ENCODE assay signal across 17 cellular contexts in genomic region chr14:67447033-67447381, GRCh38. TPM values are rescaled to one million over a fixed set of nuclear protein-coding genes. Genes with fewer than 3 reads are reported as not detected.
A peak's percentile ranks its signal among the peaks of the same experiment; 100 is the strongest.
DNase-seq lines count a peak whose midpoint lies in the region; ATAC-seq, FAIRE-seq and TF ChIP-seq lines count a peak whose summit lies in the region.
"Had no signal": no experiment of that assay in that cellular context is flagged by ENCODE, and none has a peak within 500 bp of the region (broad histone marks: within the 10 kb centered on the region; RNA-seq: fewer than 3 reads in every experiment).

No MANE protein-coding gene starts in this region.

- H3K27ac ChIP-seq in endodermal cell (ENCODE audit: low read depth, low read length) (no peak overlapping the region), keratinocyte (ENCODE audit: control insufficient read depth, insufficient read depth, low read length) (no peak overlapping the region)
- H3K27ac ChIP-seq: RWPE1 had no signal

- H3K4me3 ChIP-seq in endodermal cell (ENCODE audit: low read length): peak overlapping the region; percentile 40
- H3K4me3 ChIP-seq in keratinocyte (ENCODE audit: control insufficient read depth in 2 of 3, extremely low read depth in 1 of 3, insufficient read depth in 2 of 3, low read depth in 1 of 3, low read length in 3 of 3): no peak overlapping the region
- H3K4me3 ChIP-seq: MG63 had no signal

- H3K4me1 Mint-ChIP-seq in endodermal cell: peaks cover 52% of the 10 kb centered on the region

- H3K27me3 ChIP-seq in endodermal cell (ENCODE audit: control insufficient read depth, insufficient read depth, low read length, poor library complexity, severe bottlenecking) (no peaks in the 10 kb centered on the region), keratinocyte (ENCODE audit: control insufficient read depth, extremely low read depth, insufficient read depth, low read length) (no peaks in the 10 kb centered on the region)
- H3K27me3 ChIP-seq: MG63 had no signal

- H3K4me1 ChIP-seq in endodermal cell (ENCODE audit: control insufficient read depth, insufficient read depth, low read length) (peaks cover 17% of the 10 kb centered on the region), keratinocyte (ENCODE audit: control insufficient read depth, extremely low read depth, insufficient read depth, low read length) (peaks cover 48% of the 10 kb centered on the region)

- no peaks in the 10 kb centered on the region for H3K9me1 ChIP-seq in keratinocyte (ENCODE audit: control insufficient read depth, extremely low read depth, insufficient read depth, low read length)

- no peak overlapping the region for H3K4me2 ChIP-seq in keratinocyte (ENCODE audit: control insufficient read depth, extremely low read depth, insufficient read depth, low read depth, low read length)

- H3K4me3 Mint-ChIP-seq in endodermal cell: peak overlapping the region; percentile 7

- H3K27me3 Mint-ChIP-seq in endodermal cell (ENCODE audit: insufficient read depth): no peaks in the 10 kb centered on the region

- no peaks in the 10 kb centered on the region for H4K20me1 ChIP-seq in keratinocyte (ENCODE audit: control insufficient read depth, extremely low read depth, insufficient read depth, low read length)

- H3K79me2 ChIP-seq in keratinocyte (ENCODE audit: control insufficient read depth, insufficient read depth, low read length): no peaks in the 10 kb centered on the region

- DNase-seq in Right ventricle myocardium inferior (ENCODE audit: missing footprints): no peak
- no peak for DNase-seq in cardiac septum (ENCODE audit: low spot score)
- DNase-seq in endodermal cell: no peak
- DNase-seq in keratinocyte (ENCODE audit: low read depth, low spot score): no peak
- DNase-seq in C1 segment of cervical spinal cord (lab: John Stamatoyannopoulos, UW): no peak
- no peak for DNase-seq in glomerular visceral epithelial cell (ENCODE audit: extremely low spot score)
- DNase-seq in germinal center (ENCODE audit: low spot score): no peak
- DNase-seq in urothelium cell line (ENCODE audit: low spot score): no peak
- DNase-seq: GF-D8; GOT3; KG1; NCI-H187; NCI-H524; NK-92 treated with Interleukin-12 subunit alpha and Interleukin-12 subunit beta, amount 100 ng/mL, for 24 hours had no signal

- ATAC-seq in Right ventricle myocardium inferior: peak; percentile 20

- intact Hi-C loops in Right ventricle myocardium inferior (cut with DNase I): loop anchor here (5.0 kb wide), 1 partner anchor 40 kb away; the partner anchor contains the start of gene TMEM229B
- intact Hi-C loops in cardiac septum (cut with DNase I): loop anchor here (5.0 kb wide), 1 partner anchor 35 kb away; no protein-coding TSS in a partner anchor

- H3K9me3 ChIP-seq in endodermal cell (ENCODE audit: control insufficient read depth, low read length) (peaks cover 18% of the 10 kb centered on the region), keratinocyte (ENCODE audit: control insufficient read depth, low read depth, low read length) (peaks cover 2% of the 10 kb centered on the region)
- H3K9me3 ChIP-seq: MG63 had no signal

- dilution Hi-C loops in keratinocyte (cut with MboI; ENCODE audit: extremely low pct_ligation_motif_present, low sequenced_read_pairs): no loop called here

- WGBS in endodermal cell (ENCODE audit: insufficient coverage in 1 of 2, insufficient read length in 1 of 2), 2 experiments: 64% methylated on average over 1 of the region's 1 CpG; no CpG with 5 or more reads in 1 of the 2 experiments

- TF ChIP-seq CTCF in endodermal cell (conservative IDR thresholded peaks at IDR 0.05) (no peak), keratinocyte (optimal IDR thresholded peaks at IDR 0.05 in 1 of 3, IDR thresholded peaks at IDR 0.05 in 1 of 3, conservative IDR thresholded peaks at IDR 0.05 in 1 of 3; ENCODE audit: extremely low read depth in 1 of 3, insufficient read depth in 2 of 3, low read length in 3 of 3) (no peak)

- H3K9me3 Mint-ChIP-seq in endodermal cell: peaks cover 35% of the 10 kb centered on the region

- H2AFZ ChIP-seq in keratinocyte (ENCODE audit: control insufficient read depth, low read length): peak overlapping the region; percentile 54

- H3K36me3 ChIP-seq in endodermal cell (ENCODE audit: control insufficient read depth, insufficient read depth, low read length) (no peaks in the 10 kb centered on the region), keratinocyte (ENCODE audit: control insufficient read depth in 2 of 2, extremely low read depth in 1 of 2, insufficient read depth in 2 of 2, low read length in 2 of 2) (no peaks in the 10 kb centered on the region)
- H3K36me3 ChIP-seq: MG63 had no signal

- peaks cover 11% of the 10 kb centered on the region for H3K36me3 Mint-ChIP-seq in endodermal cell (ENCODE audit: low read depth)

- H3K27ac Mint-ChIP-seq in endodermal cell: peak overlapping the region; percentile 89

- H3K9ac ChIP-seq in endodermal cell (ENCODE audit: extremely low read depth, low read length, poor library complexity, severe bottlenecking) (no peak overlapping the region), keratinocyte (ENCODE audit: control insufficient read depth, extremely low read depth, insufficient read depth, low read length) (no peak overlapping the region)

- peak; percentile 82 for FAIRE-seq in keratinocyte (lab: Jason Lieb, UNC)
- no peak for FAIRE-seq in urothelium cell line (lab: Jason Lieb, UNC)

RNA-seq across cellular contexts. Expression of gene PLEK2, which starts 35.0 kb away (rescaled TPM):
- total RNA-seq in Right ventricle myocardium inferior (not detected), cardiac septum (0.40 TPM), endodermal cell (1 to 10 TPM; 1.6 to 2.0 TPM)
- not detected for polyA plus RNA-seq in endodermal cell (2013, experiment 1 of 2)
- 0.46 TPM for polyA plus RNA-seq in endodermal cell (2013, experiment 2 of 2)
- 127 to 253 TPM (median 219 TPM) in 3 replicates for polyA plus RNA-seq in keratinocyte
- 18.3 TPM for polyA plus RNA-seq in keratinocyte (2011; ENCODE audit: low read depth)
- polyA plus RNA-seq in keratinocyte (2011; cell fraction: cytosol; rRNA removed): 168 and 236 TPM in 2 replicates
- 108 TPM in 2 replicates for polyA plus RNA-seq in keratinocyte (2011; cell fraction: nucleus; rRNA removed)
- polyA plus RNA-seq in keratinocyte (2012; ENCODE audit: low replicate concordance): 40.8 and 252 TPM in 2 replicates
- 61.2 to 106 TPM (median 88.5 TPM) in 3 replicates for polyA minus RNA-seq in keratinocyte
- polyA minus RNA-seq in keratinocyte (2011; cell fraction: cytosol; rRNA and poly(A)+ RNA removed): 122 TPM
- polyA minus RNA-seq in keratinocyte (2011; cell fraction: nucleus; rRNA and poly(A)+ RNA removed): 37.7 and 40.0 TPM in 2 replicates

RNA-seq across cellular contexts. Expression of gene TMEM229B, which starts 41.5 kb away (rescaled TPM):
- total RNA-seq in Right ventricle myocardium inferior: 4.2 TPM
- total RNA-seq in cardiac septum: 1.6 TPM
- total RNA-seq in endodermal cell: 1 to 10 TPM; 1.1 to 1.5 TPM
- 0.25 TPM for polyA plus RNA-seq in endodermal cell (2013, experiment 1 of 2)
- polyA plus RNA-seq in endodermal cell (2013, experiment 2 of 2): 0.37 TPM
- polyA plus RNA-seq in keratinocyte: 1.0 to 1.7 TPM (median 1.5 TPM) in 3 replicates
- 0.26 TPM for polyA plus RNA-seq in keratinocyte (2011; ENCODE audit: low read depth)
- polyA plus RNA-seq in keratinocyte (2011; cell fraction: cytosol; rRNA removed): 1.5 and 1.9 TPM in 2 replicates
- polyA plus RNA-seq in keratinocyte (2011; cell fraction: nucleus; rRNA removed): 2.3 and 2.5 TPM in 2 replicates
- 1.9 and 2.0 TPM in 2 replicates for polyA plus RNA-seq in keratinocyte (2012; ENCODE audit: low replicate concordance)
- 1.9 to 7.4 TPM (median 2.8 TPM) in 3 replicates for polyA minus RNA-seq in keratinocyte
- 3.8 TPM for polyA minus RNA-seq in keratinocyte (2011; cell fraction: cytosol; rRNA and poly(A)+ RNA removed)
- 1.5 and 3.4 TPM in 2 replicates for polyA minus RNA-seq in keratinocyte (2011; cell fraction: nucleus; rRNA and poly(A)+ RNA removed)
- total RNA-seq: A673 had no signal
